Comparison of ENCODE assay signal across 8 cellular contexts in genomic region chr12:110590806-110591326, GRCh38. TPM values are rescaled to one million over a fixed set of nuclear protein-coding genes. Genes with fewer than 3 reads are reported as not detected.
DNase-seq lines count a peak whose midpoint lies in the region; ATAC-seq lines count a peak whose summit lies in the region.

No MANE protein-coding gene starts in this region.

- WGBS in right cardiac atrium: 55% methylated on average over 3 of the region's 3 CpGs

- POLR2A ChIA-PET in activated CD4-positive, alpha-beta memory T cell treated with anti-CD3 and anti-CD28 coated beads for 36 hours (lab: Charles Lee): interaction anchor here (1.3 to 2.9 kb wide), 6 partner anchors 10 to 141 kb away, joined by 3 to 26 read pairs (median 4); partner anchors contain the start of genes ARPC3, FAM216A, GPN3 and RAD9B

- no peak overlapping the region for H3K4me3 ChIP-seq in right cardiac atrium (ENCODE audit: low read length)

- peak; percentile 87 to 93 for ATAC-seq in activated T-cell treated with anti-CD3 and anti-CD28 coated beads, Interleukin-2, amount 50 U/mL, for 4 hours
- ATAC-seq in HG03196 (IDR thresholded peaks at IDR 0.05; ENCODE audit: unreplicated experiment) (peak; percentile 76), right cardiac atrium (peak; percentile 54 to 63)

- H3K27me3 ChIP-seq in right cardiac atrium (ENCODE audit: control insufficient read depth, insufficient read depth): no peaks in the 10 kb centered on the region

- peak overlapping the region; percentile 57 for H3K27ac ChIP-seq in right cardiac atrium (ENCODE audit: low read length)

- H3K4me3 Mint-ChIP-seq in activated T-cell treated with anti-CD3 and anti-CD28 coated beads, Interleukin-2, amount 50 U/mL, for 4 hours: no peak overlapping the region
- H3K4me3 Mint-ChIP-seq in activated CD4-positive, alpha-beta memory T cell treated with anti-CD3 and anti-CD28 coated beads for 36 hours: peak overlapping the region; percentile 55

- no peaks in the 10 kb centered on the region for H3K36me3 Mint-ChIP-seq in activated T-cell treated with anti-CD3 and anti-CD28 coated beads, Interleukin-2, amount 50 U/mL, for 4 hours (ENCODE audit: insufficient read depth)
- no peaks in the 10 kb centered on the region for H3K36me3 Mint-ChIP-seq in activated CD4-positive, alpha-beta memory T cell treated with anti-CD3 and anti-CD28 coated beads for 36 hours

- H3K9me3 ChIP-seq in right cardiac atrium (ENCODE audit: control insufficient read depth, low read length): no peaks in the 10 kb centered on the region

- H3K9me3 Mint-ChIP-seq in activated T-cell treated with anti-CD3 and anti-CD28 coated beads, Interleukin-2, amount 50 U/mL, for 4 hours: no peaks in the 10 kb centered on the region
- H3K9me3 Mint-ChIP-seq in activated CD4-positive, alpha-beta memory T cell treated with anti-CD3 and anti-CD28 coated beads for 36 hours: no peaks in the 10 kb centered on the region

- peak overlapping the region; percentile 93 for H3K27ac Mint-ChIP-seq in activated CD4-positive, alpha-beta memory T cell treated with anti-CD3 and anti-CD28 coated beads for 36 hours

- no peak for DNase-seq in activated T-cell treated with anti-CD3 and anti-CD28 coated beads, Interleukin-2, amount 50 U/mL, for 4 hours
- no peak for DNase-seq in activated T-cell treated with anti-CD3 and anti-CD28 coated beads for 4 hours
- DNase-seq in activated CD4-positive, alpha-beta memory T cell treated with anti-CD3 and anti-CD28 coated beads for 36 hours: peak; percentile 7
- no peak for DNase-seq in right cardiac atrium
- peak; percentile 86 for DNase-seq in stromal cell of bone marrow (ENCODE audit: low read depth)
- no peak for DNase-seq in HUDEP-2 (lab: John Stamatoyannopoulos, UW; ENCODE audit: unreplicated experiment in 76 of 76)
- no peak for DNase-seq in NCI-H345 treated with DMSO at 0.1 percent for 48 hours (lab: John Stamatoyannopoulos, UW; ENCODE audit: unreplicated experiment)

- no peaks in the 10 kb centered on the region for H3K27me3 Mint-ChIP-seq in activated T-cell treated with anti-CD3 and anti-CD28 coated beads, Interleukin-2, amount 50 U/mL, for 4 hours (ENCODE audit: low read depth)
- H3K27me3 Mint-ChIP-seq in activated CD4-positive, alpha-beta memory T cell treated with anti-CD3 and anti-CD28 coated beads for 36 hours: no peaks in the 10 kb centered on the region

- no peaks in the 10 kb centered on the region for H3K4me1 ChIP-seq in right cardiac atrium (ENCODE audit: control insufficient read depth, insufficient read depth, low read length)

- CTCF ChIA-PET in activated CD4-positive, alpha-beta memory T cell treated with anti-CD3 and anti-CD28 coated beads for 36 hours (lab: Charles Lee): interaction anchor here (0.6 to 4.8 kb wide), 9 partner anchors 9 to 230 kb away, joined by 3 to 35 read pairs (median 6); partner anchors contain the start of genes ARPC3, FAM216A and GPN3

- peaks cover 22% of the 10 kb centered on the region for H3K4me1 Mint-ChIP-seq in activated T-cell treated with anti-CD3 and anti-CD28 coated beads, Interleukin-2, amount 50 U/mL, for 4 hours (ENCODE audit: low read depth)
- H3K4me1 Mint-ChIP-seq in activated CD4-positive, alpha-beta memory T cell treated with anti-CD3 and anti-CD28 coated beads for 36 hours (ENCODE audit: low read depth): peaks cover 25% of the 10 kb centered on the region

- intact Hi-C loops in activated CD4-positive, alpha-beta memory T cell treated with anti-CD3 and anti-CD28 coated beads for 36 hours (cut with micrococcal nuclease): loop anchor here (1.0 kb wide), 1 partner anchor 13 kb away; no protein-coding TSS in a partner anchor
- intact Hi-C loops in right cardiac atrium (cut with DNase I): no loop called here

RNA-seq across cellular contexts. Expression of gene PPTC7, which starts 7.7 kb away (rescaled TPM):
- 10 to 100 TPM; 74.2 to 76.4 (median 74.4) TPM for total RNA-seq in activated T-cell treated with anti-CD3 and anti-CD28 coated beads, Interleukin-2, amount 50 U/mL, for 4 hours
- total RNA-seq in activated CD4-positive, alpha-beta memory T cell treated with anti-CD3 and anti-CD28 coated beads for 36 hours: 10 to 100 TPM; 36.9 to 37.0 TPM
- 10 to 100 TPM; 46.6 to 82.8 (median 56.6) TPM for total RNA-seq in right cardiac atrium
- polyA plus RNA-seq in right cardiac atrium: 31.5 TPM

RNA-seq across cellular contexts. Expression of gene TCTN1, which starts 23.1 kb away (rescaled TPM):
- total RNA-seq in activated T-cell treated with anti-CD3 and anti-CD28 coated beads, Interleukin-2, amount 50 U/mL, for 4 hours: 1 to 10 TPM; 3.5 to 4.4 (median 3.6) TPM
- total RNA-seq in activated CD4-positive, alpha-beta memory T cell treated with anti-CD3 and anti-CD28 coated beads for 36 hours: 1 to 10 TPM; 6.4 to 7.6 TPM
- 10 to 100 TPM; 37.0 to 47.0 (median 42.4) TPM for total RNA-seq in right cardiac atrium
- polyA plus RNA-seq in right cardiac atrium: 33.7 TPM

Comparison
In these comparisons a context has a peak if more than half of its experiments do, and no peak if none do; other contexts are left out.
1. DNase-seq: peak in activated CD4-positive, alpha-beta memory T cell treated with anti-CD3 and anti-CD28 coated beads for 36 hours (single experiment) and stromal cell of bone marrow (single experiment); none in activated T-cell treated with anti-CD3 and anti-CD28 coated beads, Interleukin-2, amount 50 U/mL, for 4 hours (single experiment), activated T-cell treated with anti-CD3 and anti-CD28 coated beads for 4 hours (single experiment), right cardiac atrium (0 of 3), HUDEP-2 (0 of 76) and NCI-H345 treated with DMSO at 0.1 percent for 48 hours (single experiment).
2. RNA of gene TCTN1, which starts 23.1 kb away (total RNA-seq): 37.0 to 47.0 TPM in right cardiac atrium; 6.4 to 7.6 TPM in activated CD4-positive, alpha-beta memory T cell treated with anti-CD3 and anti-CD28 coated beads for 36 hours and 3.5 to 4.4 TPM in activated T-cell treated with anti-CD3 and anti-CD28 coated beads, Interleukin-2, amount 50 U/mL, for 4 hours; every median in the first group is over 4 times any median in the second.
3. Peak in every context shown above with its lines, with median percentiles within 50 percentile points of each other: ATAC-seq.